Comparison of ENCODE assay signal across 9 cellular contexts in the genomic region with DNA sequence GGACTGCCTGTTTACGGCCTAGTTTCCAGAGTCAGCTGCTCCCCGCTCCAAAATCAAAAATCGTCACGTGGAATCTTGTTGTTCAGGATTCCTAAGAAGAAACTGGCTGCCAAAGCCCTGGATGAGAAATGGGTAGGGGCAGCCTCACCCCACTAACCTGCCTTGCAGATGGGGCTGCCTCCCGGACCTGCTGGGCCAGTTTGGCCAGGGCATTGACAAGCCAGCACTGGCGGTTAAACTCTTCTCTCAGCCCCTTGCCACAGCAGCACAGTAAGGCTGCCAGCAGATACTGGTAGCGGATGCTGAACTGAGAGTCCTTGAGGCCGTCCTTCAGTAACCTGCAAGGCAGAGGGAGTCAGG. TPM values are rescaled to one million over a fixed set of nuclear protein-coding genes. Genes with fewer than 3 reads are reported as not detected.
DNase-seq lines count a peak whose midpoint lies in the region; ATAC-seq and TF ChIP-seq lines count a peak whose summit lies in the region.
"Had no signal": no experiment of that assay in that cellular context is flagged by ENCODE, and none has a peak within 500 bp of the region (broad histone marks: within the 10 kb centered on the region; RNA-seq: fewer than 3 reads in every experiment).

No MANE protein-coding gene starts in this region.

- 91 to 98% (median 96%) methylated on average over 5 to 8 of the region's 8 CpGs for WGBS in spleen, 5 donors

- H3K4me3 ChIP-seq in spleen: no peak overlapping the region
- H3K4me3 ChIP-seq: HAP-1 had no signal

- peaks cover 11 to 71% (median 42%) of the 10 kb centered on the region in 6 donors for H3K4me1 ChIP-seq in spleen
- H3K4me1 ChIP-seq: HAP-1 had no signal

- TF ChIP-seq POLR2A in spleen (IDR thresholded peaks at IDR 0.05): no peak

- peaks cover 0 to 95% (median 70%) of the 10 kb centered on the region in 6 donors for H3K36me3 ChIP-seq in spleen

- H3K27ac ChIP-seq in VCaP: peak overlapping the region; percentile 71
- no peak overlapping the region for H3K27ac ChIP-seq in spleen

- no peak for ATAC-seq in HG02642 (IDR thresholded peaks at IDR 0.05; ENCODE audit: poor library complexity, unreplicated experiment)
- no peak for ATAC-seq in HG03039 (IDR thresholded peaks at IDR 0.05; ENCODE audit: unreplicated experiment)
- no peak for ATAC-seq in activated CD4-positive, CD25-positive, alpha-beta regulatory T cell treated with anti-CD3 and anti-CD28 coated beads, Interleukin-2, amount 50 U/mL, for 24 hours

- no peaks in the 10 kb centered on the region for H3K27me3 ChIP-seq in spleen (replicated peaks in 1 of 7)

- peak; percentile 88 for DNase-seq in HPDE6-E6E7 (ENCODE audit: extremely low spot score)
- DNase-seq in islet precursor cell: peak; percentile 75
- DNase-seq in spleen: peak; percentile 68
- DNase-seq in glomerular visceral epithelial cell (ENCODE audit: extremely low spot score): no peak

- no peaks in the 10 kb centered on the region for H3K9me3 ChIP-seq in spleen
- H3K9me3 ChIP-seq: HAP-1 had no signal

- TF ChIP-seq CTCF in VCaP (conservative IDR thresholded peaks at IDR 0.05) (no peak), spleen (IDR thresholded peaks at IDR 0.05 in 8 of 11, conservative IDR thresholded peaks at IDR 0.05 in 3 of 11) (no peak)

- intact Hi-C loops in spleen (cut with DNase I; ENCODE audit: low total_unique reads): no loop called here

RNA-seq across cellular contexts. Expression of gene PPP1R15B, which starts 31.6 kb away (rescaled TPM):
- total RNA-seq in spleen: 10 to 100 TPM; 46.3 to 73.1 (median 63.8) TPM
- 10 to 100 TPM; 10.8 to 17.2 (median 12.5) TPM for polyA plus RNA-seq in spleen

RNA-seq across cellular contexts. Expression of gene PIK3C2B, which starts 51.4 kb away (rescaled TPM):
- 10 to 100 TPM; 45.8 to 72.2 (median 66.5) TPM for total RNA-seq in spleen
- polyA plus RNA-seq in spleen: 10 to 100 TPM in 2 of 3 donors, 1 to 10 TPM in 1; 9.5 to 22.4 (median 10.8) TPM
